23 cellular contexts compared by ENCODE assay signal in genomic region chr4:176291748-176292147, GRCh38. TPM values are rescaled to one million over a fixed set of nuclear protein-coding genes. Genes with fewer than 3 reads are reported as not detected.
"Had no signal": no experiment of that assay in that cellular context is flagged by ENCODE, and none has a peak within 500 bp of the region (broad histone marks: within the 10 kb centered on the region; RNA-seq: fewer than 3 reads in every experiment).

No MANE protein-coding gene starts in this region.

- H3K4me1 ChIP-seq: colonic mucosa, esophagus squamous epithelium, gastrocnemius medialis, left lung, lower lobe of right lung had no signal

- DNase-seq: colonic mucosa; cortex of kidney; effector CD8-positive, alpha-beta T cell; effector memory CD8-positive, alpha-beta T cell; endodermal cell; erythroblast; esophagus squamous epithelium; foreskin fibroblast; foreskin melanocyte; gastrocnemius medialis; glutamatergic neuron; head of caudate nucleus; heart right ventricle; hippocampal formation; left cardiac atrium; left lung; left ventricle myocardium superior; lower lobe of right lung; mesenchymal stem cell; midbrain; naive thymus-derived CD4-positive, alpha-beta T cell had no signal

- H3K4me3 ChIP-seq: colonic mucosa, esophagus squamous epithelium, gastrocnemius medialis, heart right ventricle, left lung, lower lobe of right lung had no signal

- H3K27me3 ChIP-seq: colonic mucosa, esophagus squamous epithelium, gastrocnemius medialis, heart right ventricle, left lung had no signal

- H3K27ac ChIP-seq: colonic mucosa, epithelial cell of prostate, esophagus squamous epithelium, gastrocnemius medialis, heart right ventricle, left lung, lower lobe of right lung had no signal

- H3K36me3 ChIP-seq: colonic mucosa, esophagus squamous epithelium, gastrocnemius medialis, heart right ventricle, left lung, lower lobe of right lung had no signal

RNA-seq across cellular contexts. Expression of gene ASB5, which starts 22.7 kb away (rescaled TPM):
- polyA plus RNA-seq: keratinocyte; naive thymus-derived CD4-positive, alpha-beta T cell had no signal
